Comparison of ENCODE assay signal across 28 cellular contexts in genomic region chr22:45802074-45802473, GRCh38.
"Had no signal": no experiment of that assay in that cellular context is flagged by ENCODE, and none has a peak within 500 bp of the region (broad histone marks: within the 10 kb centered on the region; RNA-seq: fewer than 3 reads in every experiment).

No MANE protein-coding gene starts in this region.

- H3K4me3 ChIP-seq: left lung, lower lobe of right lung, pancreas, psoas muscle, right atrium auricular region, right lobe of liver, smooth muscle cell, tibial nerve, uterus had no signal

- DNase-seq: hippocampal formation; kidney; left colon; left lung; lower lobe of right lung; mammary epithelial cell; mesendoderm; naive thymus-derived CD8-positive, alpha-beta T cell; nucleus accumbens; pancreas; psoas muscle; right lobe of liver; stimulated activated CD4-positive, alpha-beta T cell treated with anti-CD3 and anti-CD28 coated beads, Interleukin-1b, Interleukin-23, amount 100 ng/mL, for 48 hours; stimulated activated CD4-positive, alpha-beta T cell treated with anti-CD3 and anti-CD28 coated beads, Interleukin-2, amount 100 ng/mL, for 48 hours; stimulated activated CD4-positive, alpha-beta T cell treated with anti-CD3 and anti-CD28 coated beads, Interleukin-4, amount 100 ng/mL, for 4 hours; stimulated activated CD8-positive, alpha-beta memory T cell treated with anti-CD3 and anti-CD28 coated beads, Interleukin-4, amount 100 ng/mL, for 48 hours; stimulated activated naive CD4-positive, alpha-beta T cell treated with Interleukin-2 at 50 U/mL for 16 hours; stimulated activated naive CD8-positive, alpha-beta T cell treated with anti-CD3 and anti-CD28 coated beads, Interleukin-15, amount 100 ng/mL, for 72 hours; substantia nigra; uterus had no signal

- H3K27ac Mint-ChIP-seq: mesothelial cell of epicardium; naive thymus-derived CD8-positive, alpha-beta T cell; nephron; stimulated activated memory B cell treated with anti-CD40 and anti-IgM and Interleukin-4, amounts not matched to agents 10 μg/mL and 1 μg/mL and 100 μg/mL, for 72 hours; stimulated activated naive CD8-positive, alpha-beta T cell treated with anti-CD3 and anti-CD28 coated beads, Interleukin-15, amount 100 ng/mL, for 72 hours; type B pancreatic cell had no signal

- H3K9me3 ChIP-seq: lower lobe of right lung, pancreas, psoas muscle, right lobe of liver, tibial nerve, uterus had no signal

- H3K4me3 Mint-ChIP-seq: mesothelial cell of epicardium; naive thymus-derived CD8-positive, alpha-beta T cell; nephron; neural crest cell; stimulated activated memory B cell treated with anti-CD40 and anti-IgM and Interleukin-4, amounts not matched to agents 10 μg/mL and 1 μg/mL and 100 μg/mL, for 72 hours; stimulated activated naive CD8-positive, alpha-beta T cell treated with anti-CD3 and anti-CD28 coated beads, Interleukin-15, amount 100 ng/mL, for 72 hours; type B pancreatic cell had no signal

- H3K27me3 Mint-ChIP-seq: naive thymus-derived CD8-positive, alpha-beta T cell; stimulated activated memory B cell treated with anti-CD40 and anti-IgM and Interleukin-4, amounts not matched to agents 10 μg/mL and 1 μg/mL and 100 μg/mL, for 72 hours; stimulated activated naive CD8-positive, alpha-beta T cell treated with anti-CD3 and anti-CD28 coated beads, Interleukin-15, amount 100 ng/mL, for 72 hours; type B pancreatic cell had no signal

- ATAC-seq: left colon; left lung; lower lobe of right lung; naive thymus-derived CD8-positive, alpha-beta T cell; pancreas; psoas muscle; right lobe of liver; stimulated activated memory B cell treated with anti-CD40 and anti-IgM and Interleukin-4, amounts not matched to agents 10 μg/mL and 1 μg/mL and 100 μg/mL, for 72 hours; stimulated activated naive CD8-positive, alpha-beta T cell treated with anti-CD3 and anti-CD28 coated beads, Interleukin-15, amount 100 ng/mL, for 72 hours had no signal

- H3K4me1 Mint-ChIP-seq: mesothelial cell of epicardium; nephron; neural crest cell; stimulated activated memory B cell treated with anti-CD40 and anti-IgM and Interleukin-4, amounts not matched to agents 10 μg/mL and 1 μg/mL and 100 μg/mL, for 72 hours; stimulated activated naive CD8-positive, alpha-beta T cell treated with anti-CD3 and anti-CD28 coated beads, Interleukin-15, amount 100 ng/mL, for 72 hours had no signal

- H3K9me3 Mint-ChIP-seq: stimulated activated memory B cell treated with anti-CD40 and anti-IgM and Interleukin-4, amounts not matched to agents 10 μg/mL and 1 μg/mL and 100 μg/mL, for 72 hours; stimulated activated naive CD8-positive, alpha-beta T cell treated with anti-CD3 and anti-CD28 coated beads, Interleukin-15, amount 100 ng/mL, for 72 hours had no signal

- H3K27ac ChIP-seq: left lung, lower lobe of right lung, pancreas, psoas muscle, right atrium auricular region, right lobe of liver, tibial nerve, uterus had no signal

- H3K4me1 ChIP-seq: lower lobe of right lung, pancreas, psoas muscle, right atrium auricular region, right lobe of liver, uterus had no signal

- H3K27me3 ChIP-seq: left lung, pancreas, right atrium auricular region, right lobe of liver, tibial nerve, uterus had no signal

- H3K36me3 ChIP-seq: right lobe of liver, uterus had no signal
